ENCODE assay signal across 10 cellular contexts in genomic region chr10:3774018-3774813, GRCh38. TPM values are rescaled to one million over a fixed set of nuclear protein-coding genes. Genes with fewer than 3 reads are reported as not detected.
DNase-seq lines count a peak whose midpoint lies in the region; ATAC-seq and TF ChIP-seq lines count a peak whose summit lies in the region.
"Had no signal": no experiment of that assay in that cellular context is flagged by ENCODE, and none has a peak within 500 bp of the region (broad histone marks: within the 10 kb centered on the region; RNA-seq: fewer than 3 reads in every experiment).

No MANE protein-coding gene starts in this region.

- peaks cover 17 to 33% of the 10 kb centered on the region in 2 donors for H3K4me1 ChIP-seq in muscle layer of duodenum (ENCODE audit: control insufficient read depth in 1 of 2, insufficient read depth in 2 of 2, low read length in 2 of 2)

- H3K27ac Mint-ChIP-seq in CD14-positive monocyte, result peak overlapping the region; percentile 7 to 99 (median 72)

- H3K9me3 Mint-ChIP-seq in CD14-positive monocyte, result peaks cover 0 to 1% (median 0%) of the 10 kb centered on the region in 7 donors

- H3K27ac ChIP-seq in muscle layer of duodenum (ENCODE audit: low read length), result peak overlapping the region; percentile 100

- no peak for DNase-seq in CD14-positive monocyte (ENCODE audit: low spot score)
- peak; percentile 34 for DNase-seq in RPMI7951 (ENCODE audit: low read depth)
- peak; percentile 82 to 89 for DNase-seq in dermis microvascular lymphatic vessel endothelial cell (ENCODE audit: low read depth in 2 of 2)
- no peak for DNase-seq in GM19238 (ENCODE audit: insufficient read length, low spot score)
- no peak for DNase-seq in AG20443 (ENCODE audit: low spot score)
- DNase-seq in GOT3 (lab: John Stamatoyannopoulos, UW), result no peak
- DNase-seq: activated T-cell treated with anti-CD3 and anti-CD28 coated beads for 4 hours, COR-L47 had no signal

- H3K4me3 Mint-ChIP-seq in CD14-positive monocyte, result no peak overlapping the region

- no peak for ATAC-seq in GM18873 (IDR thresholded peaks at IDR 0.05; ENCODE audit: low FRiP score, unreplicated experiment)

- intact Hi-C loops in CD14-positive monocyte (cut with micrococcal nuclease), result loop anchor here in 1 of 2 donors (2.0 kb wide), 1 partner anchor 13 kb away; no protein-coding TSS in a partner anchor

- H3K27me3 ChIP-seq in muscle layer of duodenum (ENCODE audit: low read depth, low read length), result no peaks in the 10 kb centered on the region

- no peak for TF ChIP-seq CTCF in CD14-positive monocyte (IDR thresholded peaks at IDR 0.05)

- peaks cover 29 to 31% of the 10 kb centered on the region in 2 donors for H3K36me3 ChIP-seq in muscle layer of duodenum (ENCODE audit: control insufficient read depth in 1 of 2, insufficient read depth in 2 of 2, low read length in 2 of 2)

- no peak overlapping the region for H3K4me3 ChIP-seq in muscle layer of duodenum (ENCODE audit: low read depth in 1 of 2, low read length in 2 of 2)

- no peaks in the 10 kb centered on the region for H3K9me3 ChIP-seq in muscle layer of duodenum (ENCODE audit: control insufficient read depth in 1 of 2, low read length in 2 of 2)

- no peaks in the 10 kb centered on the region for H3K27me3 Mint-ChIP-seq in CD14-positive monocyte (ENCODE audit: low read depth in 3 of 3)

- peaks cover 46 to 54% of the 10 kb centered on the region in 2 donors for H3K36me3 Mint-ChIP-seq in CD14-positive monocyte

- peaks cover 55% of the 10 kb centered on the region for H3K4me1 Mint-ChIP-seq in CD14-positive monocyte

RNA-seq across cellular contexts. Expression of gene KLF6, which starts 10.8 kb away (rescaled TPM):
- 100 to 1,000 TPM; 499 to 510 TPM for polyA plus RNA-seq in CD14-positive monocyte
- 20.3 and 23.3 TPM in 2 replicates for total RNA-seq in RPMI7951 (2014; rRNA removed; shearing (Covaris generic))
- 86.0 and 123 TPM in 2 replicates for total RNA-seq in dermis microvascular lymphatic vessel endothelial cell

Comparison
In these comparisons a context has a peak if more than half of its experiments do, and no peak if none do; other contexts are left out.
1. DNase-seq: peak in RPMI7951 (single experiment) and dermis microvascular lymphatic vessel endothelial cell (2 of 2); none in CD14-positive monocyte (single experiment), GM19238 (single experiment), AG20443 (single experiment) and GOT3 (single experiment).